8 cellular contexts compared by ENCODE assay signal in genomic region chr1:150564051-150564991, GRCh38. TPM values are rescaled to one million over a fixed set of nuclear protein-coding genes. Genes with fewer than 3 reads are reported as not detected.
A peak's percentile ranks its signal among the peaks of the same experiment; 100 is the strongest.
DNase-seq lines count a peak whose midpoint lies in the region; ATAC-seq and TF ChIP-seq lines count a peak whose summit lies in the region.

No MANE protein-coding gene starts in this region.

- intact Hi-C loops in cardiac septum (cut with DNase I): loop anchor here (5.0 kb wide), 1 partner anchor 133 kb away; the partner anchor contains the start of gene GOLPH3L
- intact Hi-C loops in breast epithelium (cut with DNase I; ENCODE audit: low total_unique reads): loop anchor here (5.0 kb wide), 1 partner anchor 63 kb away; the partner anchor contains the start of gene ENSA
- intact Hi-C loops in aorta (cut with DNase I): loop anchor here in 1 of 2 donors (10.0 kb wide), 1 partner anchor 410 kb away; the partner anchor contains the start of gene CERS2

- 43 to 50% methylated on average over 5 of the region's 5 CpGs for whole genome bisulfite sequencing in aorta, 2 donors

- no peak for ATAC-seq in aorta (ENCODE audit: low FRiP score)

- H3K4me3 Mint-ChIP-seq in mesothelial cell of epicardium: no peak overlapping the region

- no peaks in the 10 kb centered on the region for H3K36me3 Mint-ChIP-seq in mesothelial cell of epicardium

- H3K4me1 Mint-ChIP-seq in mesothelial cell of epicardium: peaks cover 76% of the 10 kb centered on the region

- H3K27me3 ChIP-seq in right atrium auricular region: no peaks in the 10 kb centered on the region
- no peaks in the 10 kb centered on the region for H3K27me3 ChIP-seq in breast epithelium
- H3K27me3 ChIP-seq in aorta (ENCODE audit: control insufficient read depth in 1 of 2, insufficient read depth in 2 of 2, low read length in 1 of 2): no peaks in the 10 kb centered on the region
- no peaks in the 10 kb centered on the region for H3K27me3 ChIP-seq in WERI-Rb-1 (ENCODE audit: insufficient read depth, low read depth, severe bottlenecking)

- peak overlapping the region; percentile 100 for H3K27ac Mint-ChIP-seq in mesothelial cell of epicardium

- H3K4me3 ChIP-seq in right atrium auricular region (no peak overlapping the region), breast epithelium (peak overlapping the region in 1 of 3 donors; percentile 83), aorta (ENCODE audit: low read length in 2 of 2) (no peak overlapping the region), WERI-Rb-1 (ENCODE audit: low read depth, low read length) (no peak overlapping the region)

- no peaks in the 10 kb centered on the region for H3K9me3 ChIP-seq in right atrium auricular region
- H3K9me3 ChIP-seq in breast epithelium: no peaks in the 10 kb centered on the region
- H3K9me3 ChIP-seq in aorta (ENCODE audit: control insufficient read depth, low read length): no peaks in the 10 kb centered on the region
- no peaks in the 10 kb centered on the region for H3K9me3 ChIP-seq in WERI-Rb-1 (ENCODE audit: severe bottlenecking)

- H3K27me3 Mint-ChIP-seq in mesothelial cell of epicardium (ENCODE audit: low read depth): no peaks in the 10 kb centered on the region

- H3K27ac ChIP-seq in right atrium auricular region (peak overlapping the region; percentile 98 to 100), breast epithelium (peak overlapping the region; percentile 100), aorta (ENCODE audit: low read depth in 1 of 2, low read length in 2 of 2) (peak overlapping the region; percentile 93 to 95), WERI-Rb-1 (no peak overlapping the region)

- TF ChIP-seq CTCF in right atrium auricular region (IDR thresholded peaks at IDR 0.05) (no peak), breast epithelium (IDR thresholded peaks at IDR 0.05) (no peak), mesothelial cell of epicardium (IDR thresholded peaks at IDR 0.05; ENCODE audit: unreplicated experiment) (no peak), WERI-Rb-1 (IDR thresholded peaks at IDR 0.05; ENCODE audit: low read depth, low read length) (no peak)

- no peaks in the 10 kb centered on the region for H3K9me3 Mint-ChIP-seq in mesothelial cell of epicardium

- TF ChIP-seq POLR2A in breast epithelium (IDR thresholded peaks at IDR 0.05): peak; percentile 3

- no peaks in the 10 kb centered on the region for H3K36me3 ChIP-seq in right atrium auricular region
- no peaks in the 10 kb centered on the region for H3K36me3 ChIP-seq in breast epithelium
- no peaks in the 10 kb centered on the region for H3K36me3 ChIP-seq in aorta (ENCODE audit: control insufficient read depth in 1 of 2, insufficient read depth in 2 of 2, low read length in 1 of 2)
- no peaks in the 10 kb centered on the region for H3K36me3 ChIP-seq in WERI-Rb-1

- peaks cover 0 to 94% of the 10 kb centered on the region in 2 donors for H3K4me1 ChIP-seq in right atrium auricular region
- H3K4me1 ChIP-seq in breast epithelium: peaks cover 50 to 70% of the 10 kb centered on the region in 2 donors
- peaks cover 0 to 15% of the 10 kb centered on the region in 2 donors for H3K4me1 ChIP-seq in aorta (ENCODE audit: control insufficient read depth in 1 of 2, insufficient read depth in 2 of 2, low read length in 2 of 2)

- DNase-seq in right atrium auricular region (ENCODE audit: low spot score): no peak
- DNase-seq in cardiac septum (ENCODE audit: low spot score): no peak
- peak in 1 of 2 donors; percentile 17 for DNase-seq in breast epithelium (ENCODE audit: low spot score in 2 of 2)
- DNase-seq in mesothelial cell of epicardium (ENCODE audit: low spot score in 2 of 2, unreplicated experiment in 2 of 2): no peak
- DNase-seq in aorta: peak in 1 of 2 donors; percentile 79
- DNase-seq in NCI-H2196 (lab: John Stamatoyannopoulos, UW; ENCODE audit: unreplicated experiment): no peak
- DNase-seq in effector CD4-positive, alpha-beta T cell: no peak
- DNase-seq in WERI-Rb-1: no peak

RNA-seq across cellular contexts. Expression of gene MCL1, which starts 15.1 kb away (rescaled TPM):
- total RNA-seq in right atrium auricular region: 100 to 1,000 TPM in 1 of 2 donors, 10 to 100 TPM in 1; 96.7 to 146 TPM
- total RNA-seq in cardiac septum: 145 TPM
- total RNA-seq in breast epithelium: 100 to 1,000 TPM; 257 to 535 (median 333) TPM
- total RNA-seq in mesothelial cell of epicardium: 257 to 268 TPM (median 262 TPM) in 3 replicates
- 100 to 1,000 TPM; 247 to 533 TPM for total RNA-seq in aorta
- 100 to 1,000 TPM; 146 to 200 TPM for polyA plus RNA-seq in aorta

RNA-seq across cellular contexts. Expression of gene ADAMTSL4, which starts 15.1 kb away (rescaled TPM):
- total RNA-seq in right atrium auricular region: 10 to 100 TPM; 21.9 to 41.1 TPM
- total RNA-seq in cardiac septum: 28.9 TPM
- 10 to 100 TPM; 11.3 to 31.8 (median 30.2) TPM for total RNA-seq in breast epithelium
- total RNA-seq in mesothelial cell of epicardium: 16.1 to 18.0 TPM (median 16.6 TPM) in 3 replicates
- total RNA-seq in aorta: 10 to 100 TPM; 94.4 to 98.0 TPM
- 10 to 100 TPM in 1 of 2 donors, 1 to 10 TPM in 1; 8.8 to 50.4 TPM for polyA plus RNA-seq in aorta

RNA-seq across cellular contexts. Expression of gene FALEC, which starts 48.8 kb away (rescaled TPM):
- total RNA-seq in right atrium auricular region (not detected), cardiac septum (0.46 TPM), breast epithelium (1 to 10 TPM in 1 of 3 donors, not detected in 2; 2.2 TPM), mesothelial cell of epicardium (1.2 to 1.9 TPM (median 1.7 TPM) in 3 replicates), aorta (under 1 TPM in 1 of 2 donors, not detected in 1; 0.99 TPM)
- polyA plus RNA-seq in aorta: 1 to 10 TPM in 1 of 2 donors, not detected in 1; 1.1 TPM

RNA-seq across cellular contexts. Expression of gene ECM1, which starts 56.4 kb away (rescaled TPM):
- total RNA-seq in right atrium auricular region (10 to 100 TPM; 28.6 to 37.2 TPM), cardiac septum (14.5 TPM), breast epithelium (10 to 100 TPM in 2 of 3 donors, 1 to 10 TPM in 1; 4.0 to 53.3 (median 10.2) TPM), mesothelial cell of epicardium (4.9 to 5.0 TPM (median 4.9 TPM) in 3 replicates), aorta (10 to 100 TPM; 26.3 to 57.6 TPM)
- polyA plus RNA-seq in aorta: 10 to 100 TPM in 1 of 2 donors, 1 to 10 TPM in 1; 8.1 to 32.6 TPM
